Comparison of ENCODE assay signal across 18 cellular contexts in genomic region chr20:56702931-56703840, GRCh38.
"Had no signal": no experiment of that assay in that cellular context is flagged by ENCODE, and none has a peak within 500 bp of the region (broad histone marks: within the 10 kb centered on the region; RNA-seq: fewer than 3 reads in every experiment).

No MANE protein-coding gene starts in this region.

- H3K36me3 Mint-ChIP-seq: naive thymus-derived CD8-positive, alpha-beta T cell had no signal

- H3K27ac Mint-ChIP-seq: activated B cell treated with CpG ODN at 0.5 μM for 24 hours; effector memory CD8-positive, alpha-beta T cell; memory B cell; naive thymus-derived CD8-positive, alpha-beta T cell; T-helper 17 cell had no signal

- H3K4me1 Mint-ChIP-seq: activated B cell treated with CpG ODN at 0.5 μM for 24 hours; memory B cell; naive thymus-derived CD8-positive, alpha-beta T cell had no signal

- ATAC-seq: effector memory CD8-positive, alpha-beta T cell; left lung; naive thymus-derived CD8-positive, alpha-beta T cell; right cardiac atrium; stimulated activated naive CD8-positive, alpha-beta T cell treated with anti-CD3 and anti-CD28 coated beads, Interleukin-15, Interleukin-2, amounts not matched to agents 100 U/mL and 50 U/mL, for 24 hours; T-helper 17 cell had no signal

- H3K9me3 Mint-ChIP-seq: activated B cell treated with CpG ODN at 0.5 μM for 24 hours; effector memory CD8-positive, alpha-beta T cell had no signal

- H3K4me3 Mint-ChIP-seq: activated B cell treated with CpG ODN at 0.5 μM for 24 hours; effector memory CD8-positive, alpha-beta T cell; memory B cell; naive thymus-derived CD8-positive, alpha-beta T cell; T-helper 17 cell had no signal

- H3K4me3 ChIP-seq: hepatocyte, left lung, smooth muscle cell, upper lobe of left lung had no signal

- DNase-seq: activated B cell treated with CpG ODN at 0.5 μM for 24 hours; activated CD4-positive, alpha-beta T cell treated with anti-CD3 and anti-CD28 coated beads for 48 hours; activated CD8-positive, alpha-beta memory T cell treated with anti-CD3 and anti-CD28 coated beads, Interleukin-2, amount 50 U/mL, for 48 hours; activated naive CD4-positive, alpha-beta T cell treated with Interleukin-2 at 50 U/mL for 16 hours; dermis blood vessel endothelial cell; effector memory CD8-positive, alpha-beta T cell; kidney; left lung; naive thymus-derived CD8-positive, alpha-beta T cell; right cardiac atrium; stimulated activated CD4-positive, alpha-beta T cell treated with anti-CD3 and anti-CD28 coated beads, Interleukin-4, amount 100 ng/mL, for 4 hours; stimulated activated CD8-positive, alpha-beta memory T cell treated with anti-CD3 and anti-CD28 coated beads, Interleukin-4, amount 100 ng/mL, for 48 hours; stimulated activated naive CD8-positive, alpha-beta T cell treated with anti-CD3 and anti-CD28 coated beads, Interleukin-15, Interleukin-2, amounts not matched to agents 100 U/mL and 50 U/mL, for 24 hours; T-helper 17 cell; upper lobe of left lung had no signal
